ENCODE assay signal across 23 cellular contexts in genomic region chr2:190366248-190366753, GRCh38. TPM values are rescaled to one million over a fixed set of nuclear protein-coding genes. Genes with fewer than 3 reads are reported as not detected.
A peak's percentile ranks its signal among the peaks of the same experiment; 100 is the strongest.
DNase-seq lines count a peak whose midpoint lies in the region; ATAC-seq, FAIRE-seq and TF ChIP-seq lines count a peak whose summit lies in the region.
"Had no signal": no experiment of that assay in that cellular context is flagged by ENCODE, and none has a peak within 500 bp of the region (broad histone marks: within the 10 kb centered on the region; RNA-seq: fewer than 3 reads in every experiment).

No MANE protein-coding gene starts in this region.

- H3F3A ChIP-seq in neural progenitor cell (ENCODE audit: low read depth) = no peaks in the 10 kb centered on the region

- no peak for TF ChIP-seq RAD21 in K562 (CRISPR knock-in tag; conservative IDR thresholded peaks at IDR 0.05 in 1 of 2, IDR thresholded peaks at IDR 0.05 in 1 of 2)

- WGBS in K562 (ENCODE audit: insufficient coverage, low coverage, missing lambda C conversion rate) = 69% methylated on average over 6 of the region's 11 CpGs

- H3K27ac ChIP-seq in K562 (ENCODE audit: extremely low read depth, low read depth, low read length) (no peak overlapping the region), neural progenitor cell (no peak overlapping the region), breast epithelium (no peak overlapping the region)
- H3K27ac ChIP-seq: BLaER1 had no signal

- H3K36me3 Mint-ChIP-seq in neural progenitor cell = no peaks in the 10 kb centered on the region

- in situ Hi-C loops in K562 (cut with MboI) = no loop called here

- TF ChIP-seq POLR2A in K562 (conservative IDR thresholded peaks at IDR 0.05) (no peak), breast epithelium (IDR thresholded peaks at IDR 0.05) (no peak)

- H3K9me3 ChIP-seq in K562 (replicated peaks; ENCODE audit: control insufficient read depth, insufficient read depth, low read depth, low read length) (no peaks in the 10 kb centered on the region), neural progenitor cell (ENCODE audit: low read depth) (no peaks in the 10 kb centered on the region), breast epithelium (no peaks in the 10 kb centered on the region)
- H3K9me3 ChIP-seq: BE2C, BLaER1 had no signal

- H3K4me1 ChIP-seq in K562 (replicated peaks in 1 of 2; ENCODE audit: control insufficient read depth in 2 of 2, insufficient read depth in 2 of 2, low read length in 2 of 2) (peaks cover 0 to 5% of the 10 kb centered on the region in 2 experiments; a peak in 3 of 5 replicates), neural progenitor cell (no peaks in the 10 kb centered on the region), breast epithelium (no peaks in the 10 kb centered on the region)
- H3K4me1 ChIP-seq: BE2C, BLaER1 had no signal

- CTCF ChIA-PET in K562 (lab: Yijun Ruan, JAX; ENCODE audit: low intra/inter-chr PET ratio) = no interaction called here

- H3K4me2 ChIP-seq in K562 (ENCODE audit: insufficient read depth, low read length) (no peak overlapping the region), neural progenitor cell (no peak overlapping the region)
- H3K4me2 ChIP-seq: BLaER1 had no signal

- ATAC-seq in K562 = no peak
- no peak for ATAC-seq in HG02623 (IDR thresholded peaks at IDR 0.05; ENCODE audit: unreplicated experiment)

- H3K27ac Mint-ChIP-seq in neural progenitor cell = no peak overlapping the region
- H3K27ac Mint-ChIP-seq: CD14-positive monocyte; CD4-positive, CD25-positive, alpha-beta regulatory T cell; CD8-positive, alpha-beta memory T cell had no signal

- no peak overlapping the region for H3K4me3 Mint-ChIP-seq in neural progenitor cell
- H3K4me3 Mint-ChIP-seq: CD14-positive monocyte; CD4-positive, alpha-beta memory T cell; CD4-positive, CD25-positive, alpha-beta regulatory T cell; CD8-positive, alpha-beta memory T cell had no signal

- no peak overlapping the region; a peak in 1 of 4 replicates for H3K9ac ChIP-seq in K562 (ENCODE audit: insufficient read depth in 1 of 2, low read depth in 2 of 2, low read length in 2 of 2)
- H3K9ac ChIP-seq in neural progenitor cell = no peak overlapping the region
- H3K9ac ChIP-seq: BLaER1 had no signal

- no peaks in the 10 kb centered on the region for H3K4me1 Mint-ChIP-seq in neural progenitor cell
- H3K4me1 Mint-ChIP-seq: CD14-positive monocyte had no signal

- FAIRE-seq in HTR-8/SVneo (lab: Jason Lieb, UNC) (peak; percentile 69), K562 (lab: Jason Lieb, UNC) (no peak)
- FAIRE-seq: A204.1, GM12891, GM19239 had no signal

- H3K27me3 ChIP-seq in K562 (ENCODE audit: control insufficient read depth in 2 of 2, insufficient read depth in 2 of 2, low read length in 2 of 2) (no peaks in the 10 kb centered on the region), neural progenitor cell (no peaks in the 10 kb centered on the region), breast epithelium (no peaks in the 10 kb centered on the region)
- H3K27me3 ChIP-seq: BE2C, BLaER1 had no signal

- BruUV-seq in K562 (replicated peaks; lab: Mats Ljungman, UMichigan) = no TSS peak

- POLR2A ChIA-PET in K562 (lab: Yijun Ruan, JAX) = interaction anchor here (0.5 kb wide), 1 partner anchor 59 kb away, joined by 3 read pairs; no protein-coding TSS in a partner anchor

- H3K27me3 Mint-ChIP-seq in neural progenitor cell (ENCODE audit: insufficient read depth, low read depth) = no peaks in the 10 kb centered on the region
- H3K27me3 Mint-ChIP-seq: CD4-positive, alpha-beta memory T cell; CD4-positive, CD25-positive, alpha-beta regulatory T cell; CD8-positive, alpha-beta memory T cell had no signal

- H3K4me3 ChIP-seq in K562 (no peak overlapping the region), neural progenitor cell (no peak overlapping the region), breast epithelium (no peak overlapping the region)
- H3K4me3 ChIP-seq: BLaER1 had no signal

- H3K9me1 ChIP-seq in K562 (ENCODE audit: control insufficient read depth, insufficient read depth, low read length) = no peaks in the 10 kb centered on the region

- H2AFZ ChIP-seq in K562 (ENCODE audit: low read depth, low read length) = no peak overlapping the region
- peak overlapping the region; percentile 12 for H2AFZ ChIP-seq in neural progenitor cell (replicated peaks)

- no peaks in the 10 kb centered on the region; the same call in 2 of the 3 replicates for H3K36me3 ChIP-seq in K562 (ENCODE audit: control insufficient read depth, insufficient read depth, low read length)
- H3K36me3 ChIP-seq in neural progenitor cell = no peaks in the 10 kb centered on the region
- peaks cover 4% of the 10 kb centered on the region for H3K36me3 ChIP-seq in breast epithelium
- H3K36me3 ChIP-seq: BE2C, BLaER1 had no signal

- TF ChIP-seq CTCF in K562 (IDR thresholded peaks at IDR 0.05 in 2 of 3, conservative IDR thresholded peaks at IDR 0.05 in 1 of 3; ENCODE audit: insufficient read depth in 2 of 3, low read depth in 1 of 3, low read length in 3 of 3) (no peak), neural progenitor cell (IDR thresholded peaks at IDR 0.05) (no peak), breast epithelium (IDR thresholded peaks at IDR 0.05) (no peak)

- no peak for DNase-seq in HTR-8/SVneo (ENCODE audit: insufficient read length, low spot score)
- no peak for DNase-seq in K562 (ENCODE audit: extremely low read depth in 1 of 4, low spot score in 3 of 4)
- no peak for DNase-seq in neural progenitor cell (ENCODE audit: low spot score)
- no peak for DNase-seq in activated CD8-positive, alpha-beta memory T cell treated with anti-CD3 and anti-CD28 coated beads for 24 hours
- DNase-seq in breast epithelium (ENCODE audit: low spot score in 2 of 2) = no peak
- DNase-seq: 8988T; ACHN; BE2C; C1 segment of cervical spinal cord; CD4-positive, alpha-beta memory T cell; CD4-positive, CD25-positive, alpha-beta regulatory T cell; CD8-positive, alpha-beta memory T cell; DMS 273 treated with DMSO at 0.1 percent for 48 hours; DMS153; DND-41; EL; GDM1 had no signal

- no peak for TF ChIP-seq EP300 in K562 (IDR thresholded peaks at IDR 0.05; ENCODE audit: low read length)

- no peaks in the 10 kb centered on the region for H3K9me3 Mint-ChIP-seq in neural progenitor cell
- H3K9me3 Mint-ChIP-seq: CD14-positive monocyte; CD4-positive, alpha-beta memory T cell; CD4-positive, CD25-positive, alpha-beta regulatory T cell; CD8-positive, alpha-beta memory T cell had no signal

- intact Hi-C loops in K562 (cut with micrococcal nuclease) = no loop called here
- intact Hi-C loops in breast epithelium (cut with DNase I; ENCODE audit: low total_unique reads) = no loop called here

- H3K79me2 ChIP-seq in K562 (ENCODE audit: control insufficient read depth, insufficient read depth, low read length) (no peaks in the 10 kb centered on the region), neural progenitor cell (ENCODE audit: low read depth) (no peaks in the 10 kb centered on the region)

- H4K20me1 ChIP-seq in K562 (replicated peaks; ENCODE audit: control insufficient read depth, insufficient read depth, low read length) = no peaks in the 10 kb centered on the region
- no peaks in the 10 kb centered on the region for H4K20me1 ChIP-seq in neural progenitor cell (ENCODE audit: low read depth)
- H4K20me1 ChIP-seq: BLaER1 had no signal

RNA-seq across cellular contexts. Expression of gene INPP1, which starts 22.9 kb away (rescaled TPM):
- total RNA-seq in K562 (2011; cell fraction: chromatin; rRNA removed; ENCODE audit: low replicate concordance) = 3.1 and 5.7 TPM in 2 replicates
- 1.5 and 2.2 TPM in 2 replicates for total RNA-seq in K562 (2011; cell fraction: nucleolus; rRNA removed)
- 2.9 and 4.4 TPM in 2 replicates for total RNA-seq in K562 (2011; cell fraction: nucleoplasm; rRNA removed)
- total RNA-seq in K562 (2014; rRNA removed) (3.1 and 11.8 TPM in 2 replicates), K562 (2014; rRNA removed; fragmentation: Illumina TruSeq; extraction: Trizol) (6.6 and 6.7 TPM in 2 replicates), K562 (2015; rRNA removed; fragmentation: Illumina TruSeq; extraction: Trizol) (3.3 and 4.5 TPM in 2 replicates), K562 (2021) (5.0 and 5.3 TPM in 2 replicates), neural progenitor cell (ENCODE audit: low replicate concordance) (0.50 and 1.6 TPM in 2 replicates), breast epithelium (10 to 100 TPM in 2 of 3 donors, 1 to 10 TPM in 1; 7.4 to 24.3 (median 15.5) TPM)
- polyA plus RNA-seq in K562 (2011; rRNA removed) (2.5 and 9.9 TPM in 2 replicates), K562 (2014; fragmentation: Illumina TruSeq; extraction: Trizol) (6.5 and 7.7 TPM in 2 replicates), K562 (2014; fragmentation: Nextera tagmentation; extraction: Ambion mirVana) (1 to 10 TPM; 3.7 to 6.1 TPM), K562 (2014; rRNA removed) (6.3 and 7.7 TPM in 2 replicates)
- 1.6 and 4.4 TPM in 2 replicates for polyA plus RNA-seq in K562 (2011; cell fraction: cytosol; rRNA removed)
- polyA plus RNA-seq in K562 (2011; cell fraction: nucleus; rRNA removed) = 3.6 and 10.5 TPM in 2 replicates
- polyA plus RNA-seq in K562 (2012) = 3.2 and 6.0 TPM in 2 replicates
- 1.9 and 8.7 TPM in 2 replicates for polyA minus RNA-seq in K562 (2011; rRNA and poly(A)+ RNA removed)
- 1.6 and 3.5 TPM in 2 replicates for polyA minus RNA-seq in K562 (2011; cell fraction: cytosol; rRNA and poly(A)+ RNA removed)
- 0.67 and 2.8 TPM in 2 replicates for polyA minus RNA-seq in K562 (2011; cell fraction: nucleus; rRNA and poly(A)+ RNA removed)

RNA-seq across cellular contexts. Expression of gene MFSD6, which starts 41.9 kb away (rescaled TPM):
- 23.3 and 40.4 TPM in 2 replicates for total RNA-seq in K562 (2011; cell fraction: chromatin; rRNA removed; ENCODE audit: low replicate concordance)
- 13.8 and 14.3 TPM in 2 replicates for total RNA-seq in K562 (2011; cell fraction: nucleolus; rRNA removed)
- 21.7 and 22.3 TPM in 2 replicates for total RNA-seq in K562 (2011; cell fraction: nucleoplasm; rRNA removed)
- total RNA-seq in K562 (2014; rRNA removed) (7.1 and 8.5 TPM in 2 replicates), K562 (2014; rRNA removed; fragmentation: Illumina TruSeq; extraction: Trizol) (3.9 and 5.3 TPM in 2 replicates), K562 (2015; rRNA removed; fragmentation: Illumina TruSeq; extraction: Trizol) (1.4 and 2.0 TPM in 2 replicates), K562 (2021) (6.3 and 6.6 TPM in 2 replicates), neural progenitor cell (ENCODE audit: low replicate concordance) (0.25 and 0.37 TPM in 2 replicates), breast epithelium (100 to 1,000 TPM in 1 of 3 donors, 10 to 100 TPM in 2; 52.0 to 180 (median 92.4) TPM)
- polyA plus RNA-seq in K562 (2011; rRNA removed) (2.7 and 7.9 TPM in 2 replicates), K562 (2014; fragmentation: Illumina TruSeq; extraction: Trizol) (5.1 and 6.1 TPM in 2 replicates), K562 (2014; fragmentation: Nextera tagmentation; extraction: Ambion mirVana) (1 to 10 TPM; 1.1 to 1.2 TPM), K562 (2014; rRNA removed) (4.4 and 4.6 TPM in 2 replicates)
- polyA plus RNA-seq in K562 (2011; cell fraction: cytosol; rRNA removed) = 4.0 and 5.7 TPM in 2 replicates
- polyA plus RNA-seq in K562 (2011; cell fraction: nucleus; rRNA removed) = 4.0 and 6.7 TPM in 2 replicates
- 4.0 and 5.9 TPM in 2 replicates for polyA plus RNA-seq in K562 (2012)
- polyA minus RNA-seq in K562 (2011; rRNA and poly(A)+ RNA removed) = 9.8 and 15.1 TPM in 2 replicates
- polyA minus RNA-seq in K562 (2011; cell fraction: cytosol; rRNA and poly(A)+ RNA removed) = 7.3 TPM in 2 replicates
- polyA minus RNA-seq in K562 (2011; cell fraction: nucleus; rRNA and poly(A)+ RNA removed) = 10.6 and 11.8 TPM in 2 replicates

RNA-seq across cellular contexts. Expression of gene HIBCH, which starts 46.7 kb away (rescaled TPM):
- total RNA-seq in K562 (2011; cell fraction: chromatin; rRNA removed; ENCODE audit: low replicate concordance) = 22.5 and 54.1 TPM in 2 replicates
- total RNA-seq in K562 (2011; cell fraction: nucleolus; rRNA removed) = 14.1 and 19.7 TPM in 2 replicates
- total RNA-seq in K562 (2011; cell fraction: nucleoplasm; rRNA removed) = 31.6 and 50.0 TPM in 2 replicates
- 14.9 and 17.0 TPM in 2 replicates for total RNA-seq in K562 (2014; rRNA removed)
- 31.9 and 34.5 TPM in 2 replicates for total RNA-seq in K562 (2014; rRNA removed; fragmentation: Illumina TruSeq; extraction: Trizol)
- total RNA-seq in K562 (2015; rRNA removed; fragmentation: Illumina TruSeq; extraction: Trizol) = 20.7 and 24.6 TPM in 2 replicates
- 25.9 and 28.3 TPM in 2 replicates for total RNA-seq in K562 (2021)
- 21.5 and 36.3 TPM in 2 replicates for polyA plus RNA-seq in K562 (2011; rRNA removed)
- 2.8 and 5.5 TPM in 2 replicates for polyA plus RNA-seq in K562 (2011; cell fraction: cytosol; rRNA removed)
- 17.5 and 21.0 TPM in 2 replicates for polyA plus RNA-seq in K562 (2011; cell fraction: nucleus; rRNA removed)
- polyA plus RNA-seq in K562 (2012) = 16.8 and 28.2 TPM in 2 replicates
- 25.4 and 25.6 TPM in 2 replicates for polyA plus RNA-seq in K562 (2014; fragmentation: Illumina TruSeq; extraction: Trizol)
- 10 to 100 TPM; 52.8 to 65.4 TPM for polyA plus RNA-seq in K562 (2014; fragmentation: Nextera tagmentation; extraction: Ambion mirVana)
- 24.0 and 26.1 TPM in 2 replicates for polyA plus RNA-seq in K562 (2014; rRNA removed)
- polyA minus RNA-seq in K562 (2011; rRNA and poly(A)+ RNA removed) = 28.5 and 33.6 TPM in 2 replicates
- 8.1 and 10.1 TPM in 2 replicates for polyA minus RNA-seq in K562 (2011; cell fraction: cytosol; rRNA and poly(A)+ RNA removed)
- 20.9 and 30.0 TPM in 2 replicates for polyA minus RNA-seq in K562 (2011; cell fraction: nucleus; rRNA and poly(A)+ RNA removed)
- 33.0 and 38.8 TPM in 2 replicates for total RNA-seq in neural progenitor cell (ENCODE audit: low replicate concordance)
- total RNA-seq in breast epithelium = 10 to 100 TPM; 22.2 to 31.8 (median 22.9) TPM
